In the genomic region with DNA sequence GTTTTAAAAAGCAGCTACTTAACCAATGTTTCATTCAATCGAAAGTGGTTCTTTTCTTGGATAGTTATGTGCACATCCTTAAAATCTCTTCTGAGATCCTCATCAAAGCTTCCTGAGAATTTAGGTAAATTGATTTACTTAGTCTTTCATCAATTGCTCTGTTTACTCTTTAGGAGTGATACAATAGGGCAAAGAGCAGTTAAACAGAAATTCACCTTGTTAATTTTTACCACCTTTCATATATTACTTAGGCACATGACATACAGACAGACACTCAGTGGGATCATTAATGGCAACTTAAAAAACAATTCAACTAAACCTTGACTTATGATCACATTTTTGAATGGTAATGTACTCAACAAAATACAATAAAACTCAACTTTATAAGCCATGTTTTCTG, we compare ENCODE assay signal across 22 cellular contexts.
DNase-seq lines count a peak whose midpoint lies in the region; ATAC-seq, FAIRE-seq and TF ChIP-seq lines count a peak whose summit lies in the region.
"Had no signal": no experiment of that assay in that cellular context is flagged by ENCODE, and none has a peak within 500 bp of the region (broad histone marks: within the 10 kb centered on the region; RNA-seq: fewer than 3 reads in every experiment).

No MANE protein-coding gene starts in this region.

- H3K4me3 Mint-ChIP-seq in neural progenitor cell, result no peak overlapping the region
- no peak overlapping the region for H3K4me3 Mint-ChIP-seq in activated CD8-positive, alpha-beta memory T cell treated with anti-CD3 and anti-CD28 coated beads, Interleukin-2, amount 10 ng/mL, durations not matched to agents 7 days and 5 days
- H3K4me3 Mint-ChIP-seq in glutamatergic neuron (ENCODE audit: unreplicated experiment), result no peak overlapping the region
- H3K4me3 Mint-ChIP-seq: CD4-positive, alpha-beta T cell; GM23338; HFFc6 had no signal

- no peak overlapping the region for H3K4me2 ChIP-seq in HepG2 (ENCODE audit: low read depth, low read length)
- no peak overlapping the region for H3K4me2 ChIP-seq in endothelial cell of umbilical vein (ENCODE audit: insufficient read depth, low read length)
- no peak overlapping the region for H3K4me2 ChIP-seq in neural progenitor cell
- H3K4me2 ChIP-seq: A549, GM23338 had no signal

- H3K27ac Mint-ChIP-seq in neural progenitor cell (no peak overlapping the region), glutamatergic neuron (ENCODE audit: unreplicated experiment) (no peak overlapping the region)
- H3K27ac Mint-ChIP-seq in activated CD8-positive, alpha-beta memory T cell treated with anti-CD3 and anti-CD28 coated beads, Interleukin-2, amount 10 ng/mL, durations not matched to agents 7 days and 5 days, result no peak overlapping the region
- H3K27ac Mint-ChIP-seq: CD4-positive, alpha-beta T cell; GM23338; HFFc6 had no signal

- no peaks in the 10 kb centered on the region for H3K27me3 ChIP-seq in liver (ENCODE audit: control insufficient read depth in 4 of 4, insufficient read depth in 4 of 4, low read length in 3 of 4)
- H3K27me3 ChIP-seq in HepG2 (ENCODE audit: control insufficient read depth in 1 of 2, insufficient read depth in 2 of 2, low read length in 2 of 2), result no peaks in the 10 kb centered on the region
- H3K27me3 ChIP-seq in endothelial cell of umbilical vein (ENCODE audit: control insufficient read depth in 2 of 2, insufficient read depth in 2 of 2, low read length in 2 of 2), result no peaks in the 10 kb centered on the region
- H3K27me3 ChIP-seq in neural progenitor cell, result no peaks in the 10 kb centered on the region

- H3K9me3 ChIP-seq in liver (ENCODE audit: control insufficient read depth in 4 of 4, low read length in 3 of 4) (peaks cover 0 to 8% (median 4%) of the 10 kb centered on the region in 4 donors), HepG2 (ENCODE audit: low read length) (peaks cover 76% of the 10 kb centered on the region), endothelial cell of umbilical vein (replicated peaks; ENCODE audit: control insufficient read depth, insufficient read depth, low read length) (no peaks in the 10 kb centered on the region), neural progenitor cell (ENCODE audit: low read depth) (peaks cover 9% of the 10 kb centered on the region)
- H3K9me3 ChIP-seq: A549, Caco-2 had no signal

- dilution Hi-C loops in endothelial cell of umbilical vein (cut with MboI; ENCODE audit: extremely low pct_ligation_motif_present, low sequenced_read_pairs), result no loop called here

- H2AFZ ChIP-seq in HepG2 (ENCODE audit: low read length) (no peak overlapping the region), endothelial cell of umbilical vein (ENCODE audit: low read depth, low read length) (no peak overlapping the region), neural progenitor cell (replicated peaks) (peak overlapping the region; percentile 15)
- H2AFZ ChIP-seq: GM23338 had no signal

- H3K9me3 Mint-ChIP-seq in neural progenitor cell (peaks cover under 1% of the 10 kb centered on the region), glutamatergic neuron (ENCODE audit: unreplicated experiment) (no peaks in the 10 kb centered on the region)
- H3K9me3 Mint-ChIP-seq in activated CD8-positive, alpha-beta memory T cell treated with anti-CD3 and anti-CD28 coated beads, Interleukin-2, amount 10 ng/mL, durations not matched to agents 7 days and 5 days (ENCODE audit: low read depth), result no peaks in the 10 kb centered on the region
- H3K9me3 Mint-ChIP-seq: CD4-positive, alpha-beta T cell; HFFc6 had no signal

- H3K27ac ChIP-seq in liver (ENCODE audit: low read depth in 1 of 2, low read length in 2 of 2) (no peak overlapping the region), HepG2 (ENCODE audit: extremely low read length, insufficient read depth, low read length) (no peak overlapping the region), endothelial cell of umbilical vein (ENCODE audit: insufficient read depth, low read depth, low read length) (no peak overlapping the region), neural progenitor cell (no peak overlapping the region)
- H3K27ac ChIP-seq: 22Rv1, A549, C4-2B had no signal

- H3K4me3 ChIP-seq in liver (ENCODE audit: low read depth in 1 of 3, low read length in 3 of 3) (no peak overlapping the region), HepG2 (replicated peaks in 1 of 3; ENCODE audit: insufficient read depth in 1 of 3, low read depth in 2 of 3, low read length in 3 of 3) (no peak overlapping the region), endothelial cell of umbilical vein (replicated peaks in 1 of 3; ENCODE audit: insufficient read depth in 1 of 3, low read depth in 1 of 3, low read length in 3 of 3) (no peak overlapping the region), neural progenitor cell (no peak overlapping the region)
- H3K4me3 ChIP-seq: A549, GM23338 had no signal

- WGBS in liver, result 44% methylated on average over 1 of the region's 1 CpG
- WGBS in HepG2 (ENCODE audit: low lambda C conversion rate), result 0% methylated on average over 1 of the region's 1 CpG

- H3K79me2 ChIP-seq in HepG2 (ENCODE audit: insufficient read depth, low read length) (no peaks in the 10 kb centered on the region), endothelial cell of umbilical vein (ENCODE audit: control insufficient read depth, insufficient read depth, low read length) (no peaks in the 10 kb centered on the region), neural progenitor cell (ENCODE audit: low read depth) (no peaks in the 10 kb centered on the region)

- no TSS peak for BruUV-seq in HepG2 (replicated peaks; lab: Mats Ljungman, UMichigan)
- no TSS peak for BruUV-seq in endothelial cell of umbilical vein (replicated peaks; lab: Mats Ljungman, UMichigan)

- TF ChIP-seq POLR2A in HepG2 (IDR thresholded peaks at IDR 0.05; ENCODE audit: insufficient read depth in 1 of 2, low read depth in 2 of 2, low read length in 2 of 2), result no peak
- no peak for TF ChIP-seq POLR2A in endothelial cell of umbilical vein (IDR thresholded peaks at IDR 0.05; ENCODE audit: low read depth, low read length)

- H3K9ac ChIP-seq in liver (ENCODE audit: low read depth in 1 of 2, low read length in 2 of 2) (no peak overlapping the region), HepG2 (ENCODE audit: insufficient read depth, low read depth, low read length) (no peak overlapping the region), endothelial cell of umbilical vein (replicated peaks; ENCODE audit: extremely low read depth, insufficient read depth, low read length) (no peak overlapping the region), neural progenitor cell (no peak overlapping the region)

- TF ChIP-seq CTCF in liver (IDR thresholded peaks at IDR 0.05; ENCODE audit: low read depth, low read length, missing input control) (no peak), HepG2 (CRISPR knock-in tag; IDR thresholded peaks at IDR 0.05) (no peak), endothelial cell of umbilical vein (IDR thresholded peaks at IDR 0.05; ENCODE audit: extremely low read depth in 1 of 2, insufficient read depth in 1 of 2, low read depth in 1 of 2, low read length in 2 of 2) (no peak), neural progenitor cell (IDR thresholded peaks at IDR 0.05) (no peak), glutamatergic neuron (IDR thresholded peaks at IDR 0.05; ENCODE audit: partially characterized antibody, unreplicated experiment) (no peak)

- CTCF ChIA-PET in HepG2 (lab: Yijun Ruan, JAX; ENCODE audit: low intra/inter-chr PET ratio, low total read pairs) (no interaction called here), endothelial cell of umbilical vein (lab: Charles Lee) (no interaction called here)
- CTCF ChIA-PET in activated CD8-positive, alpha-beta memory T cell treated with anti-CD3 and anti-CD28 coated beads, Interleukin-2, amount 10 ng/mL, durations not matched to agents 7 days and 5 days (lab: Charles Lee), result interaction anchor here (0.9 kb wide), 1 partner anchor 11 kb away, joined by 3 read pairs; no protein-coding TSS in a partner anchor

- ATAC-seq in HepG2 (no peak), HG03354 (IDR thresholded peaks at IDR 0.05; ENCODE audit: poor library complexity, severe bottlenecking, unreplicated experiment) (peak; percentile 16)
- no peak for ATAC-seq in activated CD8-positive, alpha-beta memory T cell treated with anti-CD3 and anti-CD28 coated beads, Interleukin-2, amount 10 ng/mL, durations not matched to agents 7 days and 5 days
- ATAC-seq: A549, GM23338, HCT116 had no signal

- H3K27me3 Mint-ChIP-seq in neural progenitor cell (ENCODE audit: insufficient read depth, low read depth) (no peaks in the 10 kb centered on the region), glutamatergic neuron (ENCODE audit: unreplicated experiment) (peaks cover 4% of the 10 kb centered on the region)
- no peaks in the 10 kb centered on the region for H3K27me3 Mint-ChIP-seq in activated CD8-positive, alpha-beta memory T cell treated with anti-CD3 and anti-CD28 coated beads, Interleukin-2, amount 10 ng/mL, durations not matched to agents 7 days and 5 days
- H3K27me3 Mint-ChIP-seq: CD4-positive, alpha-beta T cell had no signal

- H3K36me3 Mint-ChIP-seq in neural progenitor cell (peaks cover 2% of the 10 kb centered on the region), glutamatergic neuron (ENCODE audit: unreplicated experiment) (no peaks in the 10 kb centered on the region)
- H3K36me3 Mint-ChIP-seq in activated CD8-positive, alpha-beta memory T cell treated with anti-CD3 and anti-CD28 coated beads, Interleukin-2, amount 10 ng/mL, durations not matched to agents 7 days and 5 days, result no peaks in the 10 kb centered on the region

- DNase-seq in HepG2 (ENCODE audit: low spot score), result no peak
- no peak for DNase-seq in endothelial cell of umbilical vein (ENCODE audit: low read depth, low spot score)
- no peak for DNase-seq in neural progenitor cell (ENCODE audit: low spot score)
- DNase-seq in activated CD8-positive, alpha-beta memory T cell treated with anti-CD3 and anti-CD28 coated beads, Interleukin-2, amount 10 ng/mL, durations not matched to agents 7 days and 5 days, result no peak
- no peak for DNase-seq in glutamatergic neuron
- DNase-seq in G401 (ENCODE audit: low spot score), result no peak
- DNase-seq: AML-193; Caco-2; CD4-positive, alpha-beta T cell; DMS153; DMS79; GF-D8; H7; HFFc6 had no signal

- peaks cover 0 to 7% (median 0%) of the 10 kb centered on the region in 4 donors for H3K4me1 ChIP-seq in liver (ENCODE audit: control insufficient read depth in 4 of 4, insufficient read depth in 4 of 4, low read length in 3 of 4)
- H3K4me1 ChIP-seq in HepG2 (ENCODE audit: insufficient read depth, low read length), result no peaks in the 10 kb centered on the region
- H3K4me1 ChIP-seq in endothelial cell of umbilical vein (ENCODE audit: control insufficient read depth, extremely low read depth, insufficient read depth, low read length), result no peaks in the 10 kb centered on the region
- no peaks in the 10 kb centered on the region for H3K4me1 ChIP-seq in neural progenitor cell
- H3K4me1 ChIP-seq: A549, Caco-2 had no signal

- no peaks in the 10 kb centered on the region for H3F3A ChIP-seq in neural progenitor cell (ENCODE audit: low read depth)

- POLR2A ChIA-PET in HepG2 (lab: Yijun Ruan, JAX), result no interaction called here
- POLR2A ChIA-PET in endothelial cell of umbilical vein (lab: Charles Lee), result no interaction called here

- in situ Hi-C loops in HepG2 (cut with HindIII; ENCODE audit: extremely low pct_ligation_motif_present, low pct_unique_long_range_greater_than_20kb), result no loop called here
- in situ Hi-C loops in G401 (cut with HindIII; ENCODE audit: low sequenced_read_pairs), result no loop called here

- no peaks in the 10 kb centered on the region for H3K4me1 Mint-ChIP-seq in neural progenitor cell
- peaks cover 6% of the 10 kb centered on the region for H3K4me1 Mint-ChIP-seq in activated CD8-positive, alpha-beta memory T cell treated with anti-CD3 and anti-CD28 coated beads, Interleukin-2, amount 10 ng/mL, durations not matched to agents 7 days and 5 days
- H3K4me1 Mint-ChIP-seq in glutamatergic neuron (ENCODE audit: low read depth, unreplicated experiment), result no peaks in the 10 kb centered on the region
- H3K4me1 Mint-ChIP-seq: GM23338 had no signal

- intact Hi-C loops in HepG2 (cut with micrococcal nuclease; ENCODE audit: unreplicated experiment), result no loop called here
- intact Hi-C loops in endothelial cell of umbilical vein (cut with micrococcal nuclease), result no loop called here

- H4K20me1 ChIP-seq in HepG2 (ENCODE audit: insufficient read depth, low read length) (no peaks in the 10 kb centered on the region), endothelial cell of umbilical vein (replicated peaks; ENCODE audit: control insufficient read depth, extremely low read depth, insufficient read depth, low read length) (no peaks in the 10 kb centered on the region), neural progenitor cell (ENCODE audit: low read depth) (no peaks in the 10 kb centered on the region)

- TF ChIP-seq RAD21 in liver (IDR thresholded peaks at IDR 0.05) (no peak), HepG2 (CRISPR knock-in tag; IDR thresholded peaks at IDR 0.05) (no peak)

- TF ChIP-seq EP300 in HepG2 (IDR thresholded peaks at IDR 0.05; ENCODE audit: low read depth in 2 of 2, low read length in 2 of 2) (no peak), HepG2 (CRISPR knock-in tag; IDR thresholded peaks at IDR 0.05; ENCODE audit: borderline replicate concordance) (no peak)

- no peaks in the 10 kb centered on the region for H3K36me3 ChIP-seq in liver (ENCODE audit: control insufficient read depth in 4 of 4, insufficient read depth in 3 of 4, low read depth in 1 of 4, low read length in 3 of 4)
- H3K36me3 ChIP-seq in HepG2 (replicated peaks in 1 of 2; ENCODE audit: control insufficient read depth in 1 of 2, insufficient read depth in 2 of 2, low read length in 2 of 2), result no peaks in the 10 kb centered on the region
- no peaks in the 10 kb centered on the region for H3K36me3 ChIP-seq in endothelial cell of umbilical vein (ENCODE audit: control insufficient read depth in 2 of 2, extremely low read depth in 1 of 2, insufficient read depth in 2 of 2, low read length in 2 of 2)
- no peaks in the 10 kb centered on the region for H3K36me3 ChIP-seq in neural progenitor cell

- no peak for FAIRE-seq in HepG2 (lab: Jason Lieb, UNC)
- FAIRE-seq in endothelial cell of umbilical vein (lab: Jason Lieb, UNC), result peak; percentile 18
- FAIRE-seq: A549, GM19239 had no signal

- H3K9me1 ChIP-seq in endothelial cell of umbilical vein (replicated peaks; ENCODE audit: control insufficient read depth, extremely low read depth, insufficient read depth, low read length), result no peaks in the 10 kb centered on the region
